8 cellular contexts compared by ENCODE assay signal in the genomic region with DNA sequence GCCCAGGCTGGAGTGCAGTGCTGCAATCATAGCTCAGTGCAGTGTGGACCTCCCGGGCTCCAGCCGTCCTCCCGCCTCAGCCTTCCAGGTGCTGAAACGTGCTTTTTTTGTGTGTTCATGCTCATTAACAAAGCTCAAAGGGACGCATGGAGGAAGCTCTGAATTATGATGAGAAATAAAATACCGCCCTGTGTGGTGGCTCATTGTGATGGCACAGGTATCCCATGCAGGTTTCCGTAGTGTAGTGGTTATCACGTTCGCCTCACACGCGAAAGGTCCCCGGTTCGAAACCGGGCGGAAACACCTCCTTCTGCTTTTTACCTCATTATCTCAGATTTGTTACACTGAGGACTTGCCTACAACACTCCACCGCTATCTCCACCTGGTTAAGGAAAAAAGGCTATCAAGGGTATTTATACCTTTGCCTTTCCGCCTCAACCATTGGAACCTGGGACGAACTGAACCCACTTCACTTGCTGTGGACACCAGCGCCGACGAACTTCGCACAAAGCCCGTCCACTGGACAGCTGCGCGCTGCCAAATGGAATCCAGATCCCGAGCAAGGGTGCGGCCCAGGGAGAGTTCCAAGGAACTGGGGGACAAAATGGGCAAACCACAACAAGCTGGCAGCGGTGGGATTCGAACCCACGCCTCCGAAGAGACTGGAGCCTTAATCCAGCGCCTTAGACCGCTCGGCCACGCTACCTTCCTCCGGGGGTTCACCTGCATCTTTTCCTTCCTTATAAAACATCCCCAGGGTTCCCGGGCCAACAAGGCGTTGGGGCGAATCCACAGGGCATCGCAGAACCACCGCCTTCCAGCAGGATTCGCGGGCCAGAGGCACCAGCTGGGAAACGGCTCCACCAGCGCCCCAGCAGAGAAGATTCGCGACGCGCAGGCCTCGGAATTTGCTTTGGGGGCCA. TPM values are rescaled to one million over a fixed set of nuclear protein-coding genes. Genes with fewer than 3 reads are reported as not detected.
DNase-seq lines count a peak whose midpoint lies in the region; ATAC-seq and TF ChIP-seq lines count a peak whose summit lies in the region.

No MANE protein-coding gene starts in this region.

- H3K9me3 ChIP-seq in lower lobe of right lung = no peaks in the 10 kb centered on the region

- peaks cover 66% of the 10 kb centered on the region for H3K27me3 ChIP-seq in lower lobe of right lung (ENCODE audit: low read depth)

- intact Hi-C loops in lower lobe of right lung (cut with DNase I) (no loop called here), left colon (cut with DNase I, micrococcal nuclease) (no loop called here)

- H3K4me3 ChIP-seq in LNCaP clone FGC (ENCODE audit: low read depth, low read length) (peak overlapping the region; percentile 60), lower lobe of right lung (peak overlapping the region; percentile 25)

- H3K27ac ChIP-seq in C4-2B (peak overlapping the region; percentile 65), lower lobe of right lung (no peak overlapping the region)

- peaks cover 25% of the 10 kb centered on the region for H3K4me1 ChIP-seq in lower lobe of right lung

- ATAC-seq in GM21447 (IDR thresholded peaks at IDR 0.05; ENCODE audit: unreplicated experiment) (peak; percentile 55), lower lobe of right lung (peak; percentile 43 to 49), left colon (no peak), GM21515 (IDR thresholded peaks at IDR 0.05; ENCODE audit: unreplicated experiment) (no peak)

- DNase-seq in LNCaP clone FGC (ENCODE audit: low read depth) = peak; percentile 71
- DNase-seq in activated naive CD4-positive, alpha-beta T cell treated with anti-CD3 and anti-CD28 coated beads, Interleukin-2, amount 50 U/mL, for 16 hours = peak; percentile 68
- DNase-seq in lower lobe of right lung = no peak
- DNase-seq in left colon = no peak
- no peak for DNase-seq in hepatic stellate cell (ENCODE audit: low spot score)

- no peaks in the 10 kb centered on the region for H3K36me3 ChIP-seq in lower lobe of right lung

- TF ChIP-seq CTCF in C4-2B (conservative IDR thresholded peaks at IDR 0.05) = peak; percentile 20; the same call in 1 of the 2 replicates
- no peak for TF ChIP-seq CTCF in LNCaP clone FGC (IDR thresholded peaks at IDR 0.05; ENCODE audit: control insufficient read depth, extremely low read depth, insufficient read depth)
- no peak for TF ChIP-seq CTCF in lower lobe of right lung (IDR thresholded peaks at IDR 0.05)

RNA-seq across cellular contexts. Expression of a gene that starts 26.3 kb away (rescaled TPM):
- total RNA-seq in lower lobe of right lung (not detected), left colon (not detected)

RNA-seq across cellular contexts. Expression of a gene that starts 31.3 kb away (rescaled TPM):
- 4.3 TPM for total RNA-seq in lower lobe of right lung
- total RNA-seq in left colon = 10 to 100 TPM in 1 of 2 donors, 1 to 10 TPM in 1; 5.8 to 14.2 TPM

RNA-seq across cellular contexts. Expression of a gene that starts 42.7 kb away (rescaled TPM):
- total RNA-seq in lower lobe of right lung (not detected), left colon (not detected)

RNA-seq across cellular contexts. Expression of a gene that starts 49.4 kb away (rescaled TPM):
- total RNA-seq in lower lobe of right lung (29.1 TPM), left colon (10 to 100 TPM; 21.5 to 32.0 TPM)

Comparison
In these comparisons a context has a peak if more than half of its experiments do, and no peak if none do; other contexts are left out.
1. ATAC-seq: peak in GM21447 (single experiment) and lower lobe of right lung (2 of 2); none in left colon (single experiment) and GM21515 (single experiment).
2. DNase-seq: peak in LNCaP clone FGC (single experiment) and activated naive CD4-positive, alpha-beta T cell treated with anti-CD3 and anti-CD28 coated beads, Interleukin-2, amount 50 U/mL, for 16 hours (single experiment); none in lower lobe of right lung (single experiment), left colon (0 of 2) and hepatic stellate cell (single experiment).